Comparison of ENCODE assay signal across 17 cellular contexts in genomic region chr4:117874241-117874640, GRCh38.
DNase-seq lines count a peak whose midpoint lies in the region; ATAC-seq and TF ChIP-seq lines count a peak whose summit lies in the region.
"Had no signal": no experiment of that assay in that cellular context is flagged by ENCODE, and none has a peak within 500 bp of the region (broad histone marks: within the 10 kb centered on the region; RNA-seq: fewer than 3 reads in every experiment).

No MANE protein-coding gene starts in this region.

- no peak overlapping the region for H3K18ac ChIP-seq in H9 (ENCODE audit: insufficient read length, low read depth, low read length)

- H3K9me3 Mint-ChIP-seq in endodermal cell (no peaks in the 10 kb centered on the region), neural crest cell (no peaks in the 10 kb centered on the region), H9 (no peaks in the 10 kb centered on the region)
- H3K9me3 Mint-ChIP-seq: CD14-positive monocyte had no signal

- H3K27ac ChIP-seq in endodermal cell (ENCODE audit: low read depth, low read length), result peak overlapping the region; percentile 39
- no peak overlapping the region for H3K27ac ChIP-seq in aorta (ENCODE audit: low read depth in 1 of 2, low read length in 2 of 2)
- no peak overlapping the region for H3K27ac ChIP-seq in H9 (ENCODE audit: insufficient read length, low read depth, low read length)
- H3K27ac ChIP-seq: BLaER1, HL-60 had no signal

- no peak overlapping the region for H2BK120ac ChIP-seq in H9 (ENCODE audit: low read depth, low read length, poor library complexity, severe bottlenecking)

- H3K27me3 Mint-ChIP-seq in endodermal cell (ENCODE audit: insufficient read depth), result no peaks in the 10 kb centered on the region
- no peaks in the 10 kb centered on the region for H3K27me3 Mint-ChIP-seq in neural crest cell (ENCODE audit: low read depth)
- H3K27me3 Mint-ChIP-seq in H9 (ENCODE audit: low read depth), result no peaks in the 10 kb centered on the region
- H3K27me3 Mint-ChIP-seq: CD4-positive, alpha-beta memory T cell had no signal

- H3K14ac ChIP-seq in H9 (ENCODE audit: insufficient read depth, low read length), result no peak overlapping the region

- H4K8ac ChIP-seq in H9 (replicated peaks; ENCODE audit: insufficient read length, low read depth, low read length), result no peak overlapping the region

- H3K27me3 ChIP-seq in HAP-1 (ENCODE audit: low read depth), result no peaks in the 10 kb centered on the region
- no peaks in the 10 kb centered on the region for H3K27me3 ChIP-seq in endodermal cell (ENCODE audit: control insufficient read depth, insufficient read depth, low read length, poor library complexity, severe bottlenecking)
- H3K27me3 ChIP-seq in aorta (ENCODE audit: control insufficient read depth in 1 of 2, insufficient read depth in 2 of 2, low read length in 1 of 2), result no peaks in the 10 kb centered on the region
- H3K27me3 ChIP-seq in H9 (ENCODE audit: insufficient read depth, low read length), result no peaks in the 10 kb centered on the region
- H3K27me3 ChIP-seq: BLaER1 had no signal

- H3K23ac ChIP-seq in H9 (ENCODE audit: insufficient read length, low read depth, low read length), result no peak overlapping the region

- H3K36me3 Mint-ChIP-seq in endodermal cell (ENCODE audit: low read depth) (no peaks in the 10 kb centered on the region), neural crest cell (ENCODE audit: low read depth) (no peaks in the 10 kb centered on the region), H9 (ENCODE audit: insufficient read depth in 1 of 3, low read depth in 3 of 3) (no peaks in the 10 kb centered on the region)
- H3K36me3 Mint-ChIP-seq: CD14-positive monocyte; CD4-positive, alpha-beta memory T cell had no signal

- H3K4me2 ChIP-seq in H9 (ENCODE audit: insufficient read depth, insufficient read length, low read length), result no peak overlapping the region
- H3K4me2 ChIP-seq: BLaER1 had no signal

- no peak overlapping the region for H2AK5ac ChIP-seq in H9 (ENCODE audit: insufficient read length, low read length)

- 84% methylated on average over 1 of the region's 1 CpG; no CpG with 5 or more reads in 1 of the 2 experiments for WGBS in endodermal cell (ENCODE audit: insufficient coverage in 1 of 2, insufficient read length in 1 of 2), 2 experiments
- 65 to 72% methylated on average over 1 of the region's 1 CpG for WGBS in aorta, 2 donors
- WGBS in H9 (ENCODE audit: extremely low coverage, insufficient read length, low lambda C conversion rate), result no CpG with 5 or more reads among the region's 1 CpG

- H2BK5ac ChIP-seq in H9 (ENCODE audit: insufficient read length, low read length), result no peak overlapping the region

- no peak overlapping the region for H2BK12ac ChIP-seq in H9 (ENCODE audit: insufficient read length, low read depth, low read length)

- H3K9ac ChIP-seq in endodermal cell (ENCODE audit: extremely low read depth, low read length, poor library complexity, severe bottlenecking) (no peak overlapping the region), H9 (ENCODE audit: extremely low read depth, insufficient read length, low read length) (no peak overlapping the region)
- H3K9ac ChIP-seq: BLaER1 had no signal

- no peak overlapping the region for H3K4ac ChIP-seq in H9 (ENCODE audit: low read depth, low read length)

- no peaks in the 10 kb centered on the region for H3K79me2 ChIP-seq in H9 (ENCODE audit: insufficient read depth, low read length)

- H3K9me3 ChIP-seq in HAP-1 (no peaks in the 10 kb centered on the region), endodermal cell (ENCODE audit: control insufficient read depth, low read length) (no peaks in the 10 kb centered on the region), aorta (ENCODE audit: control insufficient read depth, low read length) (peaks cover 1% of the 10 kb centered on the region), H9 (ENCODE audit: control insufficient read depth, low read depth, low read length) (no peaks in the 10 kb centered on the region)
- H3K9me3 ChIP-seq: BLaER1 had no signal

- DNase-seq in HAP-1 (ENCODE audit: low spot score in 2 of 2) (peak; percentile 68 to 77), endodermal cell (no peak), neural crest cell (ENCODE audit: low read depth, low spot score) (no peak), aorta (no peak), occipital lobe (lab: John Stamatoyannopoulos, UW) (no peak), H9 (no peak)
- DNase-seq: 8988T; CD4-positive, alpha-beta memory T cell; DMS153; DMS79; GDM1; GOT3; HCEC 1CT had no signal

- intact Hi-C loops in aorta (cut with DNase I), result no loop called here

- no peak overlapping the region for H2BK20ac ChIP-seq in H9 (ENCODE audit: low read depth, low read length, poor library complexity, severe bottlenecking)

- no peak overlapping the region for H4K91ac ChIP-seq in H9 (ENCODE audit: insufficient read length, low read depth, low read length)

- H4K5ac ChIP-seq in H9 (ENCODE audit: insufficient read length, low read depth, low read length), result no peak overlapping the region

- peaks cover 12% of the 10 kb centered on the region for H3K4me1 ChIP-seq in HAP-1
- H3K4me1 ChIP-seq in endodermal cell (ENCODE audit: control insufficient read depth, insufficient read depth, low read length), result no peaks in the 10 kb centered on the region
- no peaks in the 10 kb centered on the region for H3K4me1 ChIP-seq in aorta (ENCODE audit: control insufficient read depth in 1 of 2, insufficient read depth in 2 of 2, low read length in 2 of 2)
- peaks cover 3% of the 10 kb centered on the region; the same call in 1 of the 2 replicates for H3K4me1 ChIP-seq in H9 (ENCODE audit: insufficient read depth, low read length)
- H3K4me1 ChIP-seq: BLaER1 had no signal

- H3K36me3 ChIP-seq in HAP-1 (replicated peaks), result no peaks in the 10 kb centered on the region
- H3K36me3 ChIP-seq in endodermal cell (ENCODE audit: control insufficient read depth, insufficient read depth, low read length), result no peaks in the 10 kb centered on the region
- no peaks in the 10 kb centered on the region for H3K36me3 ChIP-seq in aorta (ENCODE audit: control insufficient read depth in 1 of 2, insufficient read depth in 2 of 2, low read length in 1 of 2)
- H3K36me3 ChIP-seq: BLaER1 had no signal

- H3K4me3 Mint-ChIP-seq in endodermal cell (no peak overlapping the region), neural crest cell (no peak overlapping the region), H9 (no peak overlapping the region)
- H3K4me3 Mint-ChIP-seq: CD14-positive monocyte; CD4-positive, alpha-beta memory T cell had no signal

- H3K56ac ChIP-seq in H9 (ENCODE audit: insufficient read length, low read depth, low read length), result no peak overlapping the region

- H3K4me1 Mint-ChIP-seq in endodermal cell, result peaks cover 10% of the 10 kb centered on the region
- peaks cover 30% of the 10 kb centered on the region for H3K4me1 Mint-ChIP-seq in neural crest cell
- H3K4me1 Mint-ChIP-seq in H9, result peaks cover 7 to 9% of the 10 kb centered on the region in 2 experiments
- H3K4me1 Mint-ChIP-seq: CD14-positive monocyte; CD4-positive, alpha-beta memory T cell had no signal

- no peak for ATAC-seq in aorta (ENCODE audit: low FRiP score)
- no peak for ATAC-seq in HG03439 (IDR thresholded peaks at IDR 0.05; ENCODE audit: unreplicated experiment)

- no peaks in the 10 kb centered on the region for H3K79me1 ChIP-seq in H9 (ENCODE audit: insufficient read depth, low read depth, low read length, poor library complexity, severe bottlenecking)

- H3T11ph ChIP-seq in H9 (ENCODE audit: low read length), result no peak overlapping the region

- H3K27ac Mint-ChIP-seq in endodermal cell (no peak overlapping the region), neural crest cell (ENCODE audit: unreplicated experiment) (peak overlapping the region; percentile 54), H9 (no peak overlapping the region)
- H3K27ac Mint-ChIP-seq: CD14-positive monocyte; CD4-positive, alpha-beta memory T cell had no signal

- no peaks in the 10 kb centered on the region for H3K23me2 ChIP-seq in H9 (ENCODE audit: insufficient read length, low read depth, low read length, poor library complexity, severe bottlenecking)

- TF ChIP-seq CTCF in endodermal cell (conservative IDR thresholded peaks at IDR 0.05), result no peak
- TF ChIP-seq CTCF in neural crest cell (conservative IDR thresholded peaks at IDR 0.05), result no peak
- TF ChIP-seq CTCF in H9 (conservative IDR thresholded peaks at IDR 0.05), result no peak

- in situ Hi-C loops in HAP-1 (cut with MboI; ENCODE audit: low sequenced_read_pairs), result no loop called here

- H4K20me1 ChIP-seq in H9 (ENCODE audit: control insufficient read depth, insufficient read depth, insufficient read length), result no peaks in the 10 kb centered on the region
- H4K20me1 ChIP-seq: BLaER1 had no signal

- H3K4me3 ChIP-seq in HAP-1 (no peak overlapping the region), endodermal cell (ENCODE audit: low read length) (no peak overlapping the region), aorta (ENCODE audit: low read length in 2 of 2) (no peak overlapping the region)
- H3K4me3 ChIP-seq: BLaER1 had no signal

- H2BK15ac ChIP-seq in H9 (ENCODE audit: low read depth, low read length), result no peak overlapping the region

- no peak overlapping the region for H2AFZ ChIP-seq in H9 (ENCODE audit: low read length)

Comparison
In these comparisons a context has a peak if more than half of its experiments do, and no peak if none do; other contexts are left out.
1. DNase-seq: peak in HAP-1 (2 of 2); none in endodermal cell (single experiment), neural crest cell (single experiment), aorta (0 of 2), occipital lobe (single experiment) and H9 (single experiment).